9 cellular contexts compared by ENCODE assay signal in the genomic region with DNA sequence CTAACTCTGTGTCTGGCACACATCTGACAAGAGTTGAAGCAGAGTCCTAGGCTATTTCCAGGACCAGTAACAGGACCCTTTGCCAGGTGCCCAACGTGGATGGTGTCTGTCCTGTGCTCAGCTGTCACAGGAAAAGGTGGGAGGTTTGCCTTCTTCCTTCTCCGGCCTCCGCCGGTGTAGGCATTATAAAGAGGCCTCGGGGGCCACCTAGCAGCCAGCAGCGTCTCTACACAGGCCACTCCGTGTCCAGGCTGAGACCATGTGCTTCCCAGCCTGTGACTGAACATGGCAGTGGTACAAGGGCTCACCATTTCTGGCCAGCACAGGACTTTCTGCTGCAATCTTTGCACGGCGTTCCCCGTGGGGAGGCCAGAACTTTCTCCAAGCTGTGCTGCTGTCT.
DNase-seq lines count a peak whose midpoint lies in the region; ATAC-seq and TF ChIP-seq lines count a peak whose summit lies in the region.
"Had no signal": no experiment of that assay in that cellular context is flagged by ENCODE, and none has a peak within 500 bp of the region (broad histone marks: within the 10 kb centered on the region; RNA-seq: fewer than 3 reads in every experiment).

No MANE protein-coding gene starts in this region.

- no peaks in the 10 kb centered on the region for H3K9me3 ChIP-seq in PC-3 (ENCODE audit: low read length)
- no peaks in the 10 kb centered on the region for H3K9me3 ChIP-seq in prostate gland
- no peaks in the 10 kb centered on the region for H3K9me3 ChIP-seq in SK-N-SH

- no peaks in the 10 kb centered on the region for H3K9me3 Mint-ChIP-seq in effector memory CD8-positive, alpha-beta T cell
- H3K9me3 Mint-ChIP-seq: activated B cell treated with CpG ODN at 0.5 μM for 24 hours had no signal

- TF ChIP-seq EP300 in SK-N-SH (IDR thresholded peaks at IDR 0.05; ENCODE audit: borderline replicate concordance in 1 of 2, low read depth in 1 of 2, low read length in 1 of 2), result no peak

- no peaks in the 10 kb centered on the region for H3K36me3 Mint-ChIP-seq in effector memory CD8-positive, alpha-beta T cell (ENCODE audit: insufficient read depth)

- no peaks in the 10 kb centered on the region for H4K20me1 ChIP-seq in PC-3 (ENCODE audit: low read length)
- no peaks in the 10 kb centered on the region for H4K20me1 ChIP-seq in SK-N-SH (ENCODE audit: insufficient read depth)

- in situ Hi-C loops in G401 (cut with HindIII; ENCODE audit: low sequenced_read_pairs), result no loop called here

- CTCF ChIA-PET in PC-3 (lab: Charles Lee), result no interaction called here
- CTCF ChIA-PET in SK-N-SH (lab: Yijun Ruan, JAX), result interaction anchor here (0.8 to 2.4 kb wide), 7 partner anchors 14 to 556 kb away, joined by 3 to 11 read pairs (median 5); no protein-coding TSS in a partner anchor

- H2AFZ ChIP-seq in PC-3 (ENCODE audit: low read length) (no peak overlapping the region), SK-N-SH (ENCODE audit: low read depth) (no peak overlapping the region)

- 0 out of 2 replicates have a peak, but pooled peaks cover 5% of the 10 kb centered on the region for H3K27me3 ChIP-seq in PC-3 (ENCODE audit: low read length)
- H3K27me3 ChIP-seq in prostate gland (replicated peaks; ENCODE audit: insufficient read depth), result no peaks in the 10 kb centered on the region
- H3K27me3 ChIP-seq in SK-N-SH (ENCODE audit: insufficient read depth), result no peaks in the 10 kb centered on the region

- peak; percentile 38; the same call in 1 of the 2 replicates for ATAC-seq in PC-3
- no peak for ATAC-seq in effector memory CD8-positive, alpha-beta T cell (replicated peaks)

- no peak overlapping the region for H3K27ac ChIP-seq in PC-3 (ENCODE audit: low read length)
- peak overlapping the region; percentile 44 to 49 for H3K27ac ChIP-seq in prostate gland
- H3K27ac ChIP-seq in SK-N-SH (ENCODE audit: low read depth in 2 of 2, low read length in 1 of 2), result no peak overlapping the region

- H3K27ac Mint-ChIP-seq in effector memory CD8-positive, alpha-beta T cell, result no peak overlapping the region
- H3K27ac Mint-ChIP-seq: activated B cell treated with CpG ODN at 0.5 μM for 24 hours had no signal

- H3K27me3 Mint-ChIP-seq in effector memory CD8-positive, alpha-beta T cell, result peaks cover 14 to 45% of the 10 kb centered on the region in 2 donors
- H3K27me3 Mint-ChIP-seq: activated B cell treated with CpG ODN at 0.5 μM for 24 hours had no signal

- TF ChIP-seq CTCF in PC-3 (conservative IDR thresholded peaks at IDR 0.05; ENCODE audit: low read depth, low read length) (0 out of 2 replicates have a peak, but pooled peaks have one; percentile 22), foreskin fibroblast (IDR thresholded peaks at IDR 0.05; ENCODE audit: low read depth, low read length) (peak; percentile 34), prostate gland (IDR thresholded peaks at IDR 0.05) (peak in 1 of 4 experiments; percentile 25), SK-N-SH (IDR thresholded peaks at IDR 0.05) (no peak)

- H3K9me2 ChIP-seq in PC-3 (replicated peaks; ENCODE audit: low read length), result no peaks in the 10 kb centered on the region
- H3K9me2 ChIP-seq in SK-N-SH, result no peaks in the 10 kb centered on the region

- H3K79me2 ChIP-seq in PC-3 (ENCODE audit: low read length) (no peaks in the 10 kb centered on the region), SK-N-SH (ENCODE audit: insufficient read depth) (no peaks in the 10 kb centered on the region)

- DNase-seq in G401 (ENCODE audit: low spot score), result peak; percentile 31
- DNase-seq in PC-3, result peak; percentile 13
- DNase-seq in foreskin fibroblast, result peak; percentile 24 to 67
- peak; percentile 8 for DNase-seq in prostate gland (ENCODE audit: low spot score)
- DNase-seq in NCI-H2171 treated with DMSO at 0.1 percent for 48 hours (lab: John Stamatoyannopoulos, UW), result no peak
- DNase-seq in NCI-H1105 treated with DMSO at 0.1 percent for 48 hours (lab: John Stamatoyannopoulos, UW), result no peak
- DNase-seq in SK-N-SH, result no peak
- no peak for DNase-seq in effector memory CD8-positive, alpha-beta T cell
- DNase-seq: activated B cell treated with CpG ODN at 0.5 μM for 24 hours had no signal

- H3K4me2 ChIP-seq in PC-3 (ENCODE audit: low read length), result no peak overlapping the region
- H3K4me2 ChIP-seq in SK-N-SH, result no peak overlapping the region

- 42% methylated on average over 10 of the region's 10 CpGs for WGBS in prostate gland
- 74% methylated on average over 7 of the region's 10 CpGs for WGBS in SK-N-SH (ENCODE audit: low lambda C conversion rate)

- H3F3A ChIP-seq in PC-3 (ENCODE audit: low read length, unreplicated experiment), result no peaks in the 10 kb centered on the region
- H3F3A ChIP-seq in SK-N-SH (replicated peaks; ENCODE audit: insufficient read depth), result no peaks in the 10 kb centered on the region

- H3K36me3 ChIP-seq in PC-3 (ENCODE audit: low read depth, low read length), result no peaks in the 10 kb centered on the region
- no peaks in the 10 kb centered on the region for H3K36me3 ChIP-seq in prostate gland
- no peaks in the 10 kb centered on the region for H3K36me3 ChIP-seq in SK-N-SH (replicated peaks in 1 of 2; ENCODE audit: control insufficient read depth in 1 of 2, insufficient read depth in 2 of 2, low read length in 1 of 2)

- intact Hi-C loops in PC-3 (cut with micrococcal nuclease) (no loop called here), prostate gland (cut with DNase I) (loop anchor here (10.0 kb wide), 1 partner anchor 106 kb away; a partner anchor contains a TSS)

- TF ChIP-seq POLR2A in prostate gland (IDR thresholded peaks at IDR 0.05), result no peak

- POLR2A ChIA-PET in PC-3 (lab: Charles Lee; ENCODE audit: unreplicated experiment), result no interaction called here
- POLR2A ChIA-PET in SK-N-SH (lab: Yijun Ruan, JAX), result interaction anchor here (0.6 kb wide), 1 partner anchor 26 kb away, joined by 3 read pairs; no protein-coding TSS in a partner anchor

- H3K4me1 Mint-ChIP-seq in effector memory CD8-positive, alpha-beta T cell (ENCODE audit: low read depth in 2 of 2), result no peaks in the 10 kb centered on the region
- H3K4me1 Mint-ChIP-seq: activated B cell treated with CpG ODN at 0.5 μM for 24 hours had no signal

- BruUV-seq in PC-3 (replicated peaks; lab: Mats Ljungman, UMichigan), result no TSS peak

- no peak for TF ChIP-seq RAD21 in SK-N-SH (IDR thresholded peaks at IDR 0.05; ENCODE audit: low read length)

- no peak overlapping the region for H3K4me3 ChIP-seq in PC-3 (ENCODE audit: low read length)
- no peak overlapping the region for H3K4me3 ChIP-seq in foreskin fibroblast (ENCODE audit: low read depth in 1 of 2, low read length in 2 of 2)
- H3K4me3 ChIP-seq in prostate gland, result no peak overlapping the region
- H3K4me3 ChIP-seq in SK-N-SH (ENCODE audit: low read depth in 2 of 2, low read length in 1 of 2), result no peak overlapping the region

- H3K4me1 ChIP-seq in PC-3 (ENCODE audit: insufficient read depth, low read length) (no peaks in the 10 kb centered on the region), prostate gland (replicated peaks) (no peaks in the 10 kb centered on the region), SK-N-SH (ENCODE audit: control insufficient read depth in 1 of 2, insufficient read depth in 2 of 2, low read depth in 1 of 2, low read length in 1 of 2) (peaks cover 0 to 14% of the 10 kb centered on the region in 2 experiments; a peak in 1 of 4 replicates)

- H3K4me3 Mint-ChIP-seq in effector memory CD8-positive, alpha-beta T cell, result no peak overlapping the region
- H3K4me3 Mint-ChIP-seq: activated B cell treated with CpG ODN at 0.5 μM for 24 hours had no signal

- H3K9ac ChIP-seq in PC-3 (ENCODE audit: low read length), result no peak overlapping the region
- H3K9ac ChIP-seq in SK-N-SH, result no peak overlapping the region

TF ChIP-seq in SK-N-SH, 30 proteins besides CTCF, POLR2A, EP300 and RAD21 (continues in another document):
- TF ChIP-seq FOXM1 (IDR thresholded peaks at IDR 0.05; ENCODE audit: low read depth) (no peak), NRF1 (IDR thresholded peaks at IDR 0.05; ENCODE audit: low read depth, low read length) (no peak), MXI1 (IDR thresholded peaks at IDR 0.05; ENCODE audit: low read depth, low read length) (no peak), GABPA (IDR thresholded peaks at IDR 0.05; ENCODE audit: low read depth) (no peak), RCOR1 (IDR thresholded peaks at IDR 0.05; ENCODE audit: low read length) (no peak), FOXJ3 (CRISPR knock-in tag; IDR thresholded peaks at IDR 0.05) (no peak), JUND (IDR thresholded peaks at IDR 0.05) (no peak)
- TF ChIP-seq, protein P1, sequence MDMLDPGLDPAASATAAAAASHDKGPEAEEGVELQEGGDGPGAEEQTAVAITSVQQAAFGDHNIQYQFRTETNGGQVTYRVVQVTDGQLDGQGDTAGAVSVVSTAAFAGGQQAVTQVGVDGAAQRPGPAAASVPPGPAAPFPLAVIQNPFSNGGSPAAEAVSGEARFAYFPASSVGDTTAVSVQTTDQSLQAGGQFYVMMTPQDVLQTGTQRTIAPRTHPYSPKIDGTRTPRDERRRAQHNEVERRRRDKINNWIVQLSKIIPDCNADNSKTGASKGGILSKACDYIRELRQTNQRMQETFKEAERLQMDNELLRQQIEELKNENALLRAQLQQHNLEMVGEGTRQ (IDR thresholded peaks at IDR 0.05; ENCODE audit: borderline replicate concordance, low read depth, low read length), result no peak
- TF ChIP-seq, protein P2, sequence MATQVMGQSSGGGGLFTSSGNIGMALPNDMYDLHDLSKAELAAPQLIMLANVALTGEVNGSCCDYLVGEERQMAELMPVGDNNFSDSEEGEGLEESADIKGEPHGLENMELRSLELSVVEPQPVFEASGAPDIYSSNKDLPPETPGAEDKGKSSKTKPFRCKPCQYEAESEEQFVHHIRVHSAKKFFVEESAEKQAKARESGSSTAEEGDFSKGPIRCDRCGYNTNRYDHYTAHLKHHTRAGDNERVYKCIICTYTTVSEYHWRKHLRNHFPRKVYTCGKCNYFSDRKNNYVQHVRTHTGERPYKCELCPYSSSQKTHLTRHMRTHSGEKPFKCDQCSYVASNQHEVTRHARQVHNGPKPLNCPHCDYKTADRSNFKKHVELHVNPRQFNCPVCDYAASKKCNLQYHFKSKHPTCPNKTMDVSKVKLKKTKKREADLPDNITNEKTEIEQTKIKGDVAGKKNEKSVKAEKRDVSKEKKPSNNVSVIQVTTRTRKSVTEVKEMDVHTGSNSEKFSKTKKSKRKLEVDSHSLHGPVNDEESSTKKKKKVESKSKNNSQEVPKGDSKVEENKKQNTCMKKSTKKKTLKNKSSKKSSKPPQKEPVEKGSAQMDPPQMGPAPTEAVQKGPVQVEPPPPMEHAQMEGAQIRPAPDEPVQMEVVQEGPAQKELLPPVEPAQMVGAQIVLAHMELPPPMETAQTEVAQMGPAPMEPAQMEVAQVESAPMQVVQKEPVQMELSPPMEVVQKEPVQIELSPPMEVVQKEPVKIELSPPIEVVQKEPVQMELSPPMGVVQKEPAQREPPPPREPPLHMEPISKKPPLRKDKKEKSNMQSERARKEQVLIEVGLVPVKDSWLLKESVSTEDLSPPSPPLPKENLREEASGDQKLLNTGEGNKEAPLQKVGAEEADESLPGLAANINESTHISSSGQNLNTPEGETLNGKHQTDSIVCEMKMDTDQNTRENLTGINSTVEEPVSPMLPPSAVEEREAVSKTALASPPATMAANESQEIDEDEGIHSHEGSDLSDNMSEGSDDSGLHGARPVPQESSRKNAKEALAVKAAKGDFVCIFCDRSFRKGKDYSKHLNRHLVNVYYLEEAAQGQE (IDR thresholded peaks at IDR 0.05; ENCODE audit: low read depth, low read length), result no peak

Comparison
In these comparisons a context has a peak if more than half of its experiments do, and no peak if none do; other contexts are left out.
1. DNase-seq: peak in G401 (single experiment), PC-3 (single experiment), foreskin fibroblast (2 of 2) and prostate gland (single experiment); none in NCI-H2171 treated with DMSO at 0.1 percent for 48 hours (single experiment), NCI-H1105 treated with DMSO at 0.1 percent for 48 hours (single experiment), SK-N-SH (single experiment) and effector memory CD8-positive, alpha-beta T cell (0 of 3).
2. H3K27ac ChIP-seq: peak in prostate gland (2 of 2); none in PC-3 (single experiment) and SK-N-SH (0 of 2).